ENCODE assay signal across 2 cellular contexts in genomic region chr3:28646435-28646834, GRCh38.
A peak's percentile ranks its signal among the peaks of the same experiment; 100 is the strongest.
TF ChIP-seq lines count a peak whose summit lies in the region.

No MANE protein-coding gene starts in this region.

TF ChIP-seq in SK-N-SH, 30 proteins besides CTCF, POLR2A, EP300 and RAD21 (continued from another document):
- no peak for TF ChIP-seq REST (IDR thresholded peaks at IDR 0.05; ENCODE audit: low read depth, low read length)
- TF ChIP-seq USF1 (IDR thresholded peaks at IDR 0.05; ENCODE audit: borderline replicate concordance, low read depth) = no peak
- TF ChIP-seq MAX (IDR thresholded peaks at IDR 0.05; ENCODE audit: low read depth) = no peak
- peak; percentile 26; the same call in 1 of the 2 replicates for TF ChIP-seq GATA2 (CRISPR knock-in tag; IDR thresholded peaks at IDR 0.05)
- TF ChIP-seq TCF12 (IDR thresholded peaks at IDR 0.05) = no peak

TF ChIP-seq in WTC11, 78 proteins besides CTCF, POLR2A, EP300 and RAD21 (continued from another document):
- TF ChIP-seq ZNF512 (CRISPR knock-in tag; IDR thresholded peaks at IDR 0.05; ENCODE audit: borderline replicate concordance) = no peak
- TF ChIP-seq SOX15 (CRISPR knock-in tag; IDR thresholded peaks at IDR 0.05) = no peak
- no peak for TF ChIP-seq ZNF425 (CRISPR knock-in tag; conservative IDR thresholded peaks at IDR 0.05)
